Comparison of ENCODE assay signal across 19 cellular contexts in genomic region chr3:152662157-152662556, GRCh38.
DNase-seq lines count a peak whose midpoint lies in the region; ATAC-seq, FAIRE-seq and TF ChIP-seq lines count a peak whose summit lies in the region.
"Had no signal": no experiment of that assay in that cellular context is flagged by ENCODE, and none has a peak within 500 bp of the region (broad histone marks: within the 10 kb centered on the region; RNA-seq: fewer than 3 reads in every experiment).

No MANE protein-coding gene starts in this region.

- H3K27ac Mint-ChIP-seq in chondrocyte (ENCODE audit: unreplicated experiment) (no peak overlapping the region), glutamatergic neuron (ENCODE audit: unreplicated experiment) (no peak overlapping the region)
- H3K27ac Mint-ChIP-seq: CD4-positive, alpha-beta T cell; GM23338 had no signal

- no peaks in the 10 kb centered on the region for H3K36me3 ChIP-seq in thoracic aorta
- H3K36me3 ChIP-seq: BE2C had no signal

- H3K36me3 Mint-ChIP-seq in chondrocyte (ENCODE audit: low read depth) (no peaks in the 10 kb centered on the region), glutamatergic neuron (ENCODE audit: unreplicated experiment) (no peaks in the 10 kb centered on the region)

- no peaks in the 10 kb centered on the region for H3K27me3 ChIP-seq in thoracic aorta (replicated peaks; ENCODE audit: insufficient read depth)
- H3K27me3 ChIP-seq: BE2C had no signal

- H3K27me3 Mint-ChIP-seq in chondrocyte (ENCODE audit: low read depth) (no peaks in the 10 kb centered on the region), glutamatergic neuron (ENCODE audit: unreplicated experiment) (peaks cover 4% of the 10 kb centered on the region)

- H3K4me1 Mint-ChIP-seq in chondrocyte (ENCODE audit: low read depth) (no peaks in the 10 kb centered on the region), glutamatergic neuron (ENCODE audit: low read depth, unreplicated experiment) (no peaks in the 10 kb centered on the region)

- ATAC-seq in thoracic aorta (ENCODE audit: insufficient number of reproducible peaks, low FRiP score, low read depth) = no peak
- no peak for ATAC-seq in GM19397 (IDR thresholded peaks at IDR 0.05; ENCODE audit: unreplicated experiment)
- ATAC-seq: GM23338 had no signal

- H3K9me3 ChIP-seq in thoracic aorta = no peaks in the 10 kb centered on the region
- H3K9me3 ChIP-seq: BE2C had no signal

- no peak overlapping the region for H3K4me3 Mint-ChIP-seq in chondrocyte (ENCODE audit: unreplicated experiment)
- no peak overlapping the region for H3K4me3 Mint-ChIP-seq in glutamatergic neuron (ENCODE audit: unreplicated experiment)
- H3K4me3 Mint-ChIP-seq: CD4-positive, alpha-beta T cell; GM23338 had no signal

- peak; percentile 14 for TF ChIP-seq CTCF in C4-2B (conservative IDR thresholded peaks at IDR 0.05)
- peak; percentile 29 for TF ChIP-seq CTCF in chondrocyte (IDR thresholded peaks at IDR 0.05)
- TF ChIP-seq CTCF in glutamatergic neuron (IDR thresholded peaks at IDR 0.05; ENCODE audit: partially characterized antibody, unreplicated experiment) = peak; percentile 41
- TF ChIP-seq CTCF in thoracic aorta (IDR thresholded peaks at IDR 0.05) = peak; percentile 11

- no peaks in the 10 kb centered on the region for H3K4me1 ChIP-seq in thoracic aorta (ENCODE audit: control insufficient read depth in 1 of 2, low read depth in 2 of 2)
- H3K4me1 ChIP-seq: Caco-2 had no signal

- no peak for FAIRE-seq in GM19239 (lab: Jason Lieb, UNC)
- FAIRE-seq: D721Med, G401.6, GM12891, H54 had no signal

- DNase-seq in chondrocyte (ENCODE audit: low spot score) = no peak
- DNase-seq in glutamatergic neuron = no peak
- no peak for DNase-seq in thoracic aorta (ENCODE audit: low spot score)
- DNase-seq in Ammon's horn (ENCODE audit: low spot score) = no peak
- no peak for DNase-seq in GM19239 (ENCODE audit: insufficient read length, low spot score)
- DNase-seq: 8988T; BE2C; C1 segment of cervical spinal cord; Caco-2; CD4-positive, alpha-beta T cell; HCEC 1CT had no signal

- H3K27ac ChIP-seq in C4-2B = no peak overlapping the region
- H3K27ac ChIP-seq in thoracic aorta = no peak overlapping the region
- H3K27ac ChIP-seq: HL-60 had no signal

- H3K9me3 Mint-ChIP-seq in chondrocyte (ENCODE audit: low read depth) (peaks cover 15% of the 10 kb centered on the region), glutamatergic neuron (ENCODE audit: unreplicated experiment) (no peaks in the 10 kb centered on the region)

- H3K4me3 ChIP-seq in thoracic aorta = no peak overlapping the region
- H3K4me3 ChIP-seq: GM23338 had no signal
